In the genomic region with DNA sequence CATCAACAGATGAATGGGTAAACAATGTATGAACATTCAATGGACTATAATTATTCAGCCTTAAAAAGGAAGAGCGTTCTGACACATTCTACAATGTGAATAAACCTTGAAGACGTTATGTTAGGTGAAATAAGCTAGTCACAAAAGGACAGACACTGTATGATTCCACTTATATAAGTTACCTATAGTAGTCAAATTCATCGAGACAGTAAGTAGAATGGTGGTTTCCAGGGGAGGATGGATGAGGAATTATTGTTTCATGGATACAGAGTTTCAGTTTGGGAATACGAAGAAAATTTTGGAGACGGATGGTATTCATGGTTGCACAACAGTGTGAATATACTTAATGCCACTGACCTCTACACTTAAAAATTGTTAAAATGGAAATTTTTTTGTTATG, we compare ENCODE assay signal across 5 cellular contexts.
"Had no signal": no experiment of that assay in that cellular context is flagged by ENCODE, and none has a peak within 500 bp of the region (broad histone marks: within the 10 kb centered on the region; RNA-seq: fewer than 3 reads in every experiment).

No MANE protein-coding gene starts in this region.

- H3K4me3 ChIP-seq: K562 had no signal

- DNase-seq: IMR-90, KBM-7, KG1 had no signal

- H3K27ac ChIP-seq: HL-60 had no signal
